In the genomic region with DNA sequence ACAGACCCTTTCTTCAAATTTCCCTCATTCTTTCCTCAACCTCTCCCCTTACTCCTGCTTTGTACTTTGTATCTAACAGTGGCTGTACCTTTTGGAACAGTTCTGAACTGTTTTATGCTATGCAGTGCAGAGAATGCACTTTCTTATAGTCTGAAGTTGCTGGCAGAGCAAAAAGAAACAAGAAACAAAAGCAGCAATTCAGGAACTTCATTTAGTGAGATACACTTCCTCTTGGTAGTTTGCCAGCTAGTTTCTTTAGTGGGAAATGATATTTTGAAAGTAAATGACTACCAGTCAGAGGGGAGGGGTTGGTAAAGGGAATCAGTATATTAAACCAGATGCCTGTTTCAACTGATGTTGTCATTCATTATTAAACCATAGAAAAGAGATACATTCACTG, we compare ENCODE assay signal across 8 cellular contexts. TPM values are rescaled to one million over a fixed set of nuclear protein-coding genes. Genes with fewer than 3 reads are reported as not detected.
DNase-seq lines count a peak whose midpoint lies in the region; ATAC-seq and TF ChIP-seq lines count a peak whose summit lies in the region.

No MANE protein-coding gene starts in this region.

- H3K4me3 Mint-ChIP-seq in activated CD4-positive, alpha-beta T cell treated with anti-CD3 and anti-CD28 coated beads, Interleukin-2, amount 10 ng/mL, durations not matched to agents 24 days and 14 days = peak overlapping the region; percentile 76
- H3K4me3 Mint-ChIP-seq in endodermal cell = no peak overlapping the region
- no peak overlapping the region for H3K4me3 Mint-ChIP-seq in neural crest cell

- H3K4me2 ChIP-seq in OCI-LY3 (ENCODE audit: low read length) = peak overlapping the region; percentile 71

- H3K27me3 ChIP-seq in OCI-LY3 (ENCODE audit: low read depth, low read length) = no peaks in the 10 kb centered on the region
- H3K27me3 ChIP-seq in endodermal cell (ENCODE audit: control insufficient read depth, insufficient read depth, low read length, poor library complexity, severe bottlenecking) = no peaks in the 10 kb centered on the region

- peak; percentile 70 for DNase-seq in activated CD4-positive, alpha-beta T cell treated with anti-CD3 and anti-CD28 coated beads, Interleukin-2, amount 10 ng/mL, durations not matched to agents 24 days and 14 days
- no peak for DNase-seq in activated CD4-positive, alpha-beta T cell treated with anti-CD3 and anti-CD28 coated beads for 4 hours
- DNase-seq in endodermal cell = no peak
- no peak for DNase-seq in neural crest cell (ENCODE audit: low read depth, low spot score)
- no peak for DNase-seq in NK-92 (lab: John Stamatoyannopoulos, UW; ENCODE audit: unreplicated experiment)
- no peak for DNase-seq in NCI-H146 treated with DMSO at 0.1 percent for 48 hours (lab: John Stamatoyannopoulos, UW; ENCODE audit: unreplicated experiment)

- H3K27ac Mint-ChIP-seq in activated CD4-positive, alpha-beta T cell treated with anti-CD3 and anti-CD28 coated beads, Interleukin-2, amount 10 ng/mL, durations not matched to agents 24 days and 14 days = peak overlapping the region; percentile 95
- H3K27ac Mint-ChIP-seq in endodermal cell (peak overlapping the region; percentile 14), neural crest cell (ENCODE audit: unreplicated experiment) (peak overlapping the region; percentile 31)

- H3K27me3 Mint-ChIP-seq in activated CD4-positive, alpha-beta T cell treated with anti-CD3 and anti-CD28 coated beads, Interleukin-2, amount 10 ng/mL, durations not matched to agents 24 days and 14 days = no peaks in the 10 kb centered on the region
- H3K27me3 Mint-ChIP-seq in endodermal cell (ENCODE audit: insufficient read depth) = no peaks in the 10 kb centered on the region
- no peaks in the 10 kb centered on the region for H3K27me3 Mint-ChIP-seq in neural crest cell (ENCODE audit: low read depth)

- H3K4me1 ChIP-seq in OCI-LY3 (ENCODE audit: low read length) (peaks cover 35% of the 10 kb centered on the region), endodermal cell (ENCODE audit: control insufficient read depth, insufficient read depth, low read length) (peaks cover 4% of the 10 kb centered on the region)

- no peaks in the 10 kb centered on the region for H4K20me1 ChIP-seq in OCI-LY3 (ENCODE audit: insufficient read depth, low read length)

- H3K27ac ChIP-seq in OCI-LY3 (ENCODE audit: low read length) (peak overlapping the region; percentile 82), endodermal cell (ENCODE audit: low read depth, low read length) (no peak overlapping the region)

- H3K9me3 ChIP-seq in OCI-LY3 (ENCODE audit: insufficient read depth, low read length) (no peaks in the 10 kb centered on the region), endodermal cell (ENCODE audit: control insufficient read depth, low read length) (no peaks in the 10 kb centered on the region)

- H3K36me3 Mint-ChIP-seq in activated CD4-positive, alpha-beta T cell treated with anti-CD3 and anti-CD28 coated beads, Interleukin-2, amount 10 ng/mL, durations not matched to agents 24 days and 14 days (ENCODE audit: low read depth) = no peaks in the 10 kb centered on the region
- H3K36me3 Mint-ChIP-seq in endodermal cell (ENCODE audit: low read depth) (no peaks in the 10 kb centered on the region), neural crest cell (ENCODE audit: low read depth) (no peaks in the 10 kb centered on the region)

- TF ChIP-seq CTCF in OCI-LY3 (IDR thresholded peaks at IDR 0.05; ENCODE audit: low read depth, low read length) (no peak), endodermal cell (conservative IDR thresholded peaks at IDR 0.05) (no peak), neural crest cell (conservative IDR thresholded peaks at IDR 0.05) (no peak)

- no peaks in the 10 kb centered on the region for H3K79me2 ChIP-seq in OCI-LY3 (ENCODE audit: low read length)

- H3K4me1 Mint-ChIP-seq in activated CD4-positive, alpha-beta T cell treated with anti-CD3 and anti-CD28 coated beads, Interleukin-2, amount 10 ng/mL, durations not matched to agents 24 days and 14 days = peaks cover 59% of the 10 kb centered on the region
- peaks cover 12% of the 10 kb centered on the region for H3K4me1 Mint-ChIP-seq in endodermal cell
- H3K4me1 Mint-ChIP-seq in neural crest cell = peaks cover 40% of the 10 kb centered on the region

- peak overlapping the region; percentile 78 for H2AFZ ChIP-seq in OCI-LY3 (ENCODE audit: low read depth, low read length)

- peak; percentile 67 for ATAC-seq in HG02938 (IDR thresholded peaks at IDR 0.05; ENCODE audit: unreplicated experiment)

- intact Hi-C loops in activated CD4-positive, alpha-beta T cell treated with anti-CD3 and anti-CD28 coated beads, Interleukin-2, amount 10 ng/mL, durations not matched to agents 24 days and 14 days (cut with micrococcal nuclease) = no loop called here

- peak overlapping the region; percentile 44 for H3K9ac ChIP-seq in OCI-LY3 (ENCODE audit: low read length)
- H3K9ac ChIP-seq in endodermal cell (ENCODE audit: extremely low read depth, low read length, poor library complexity, severe bottlenecking) = no peak overlapping the region

- H3K4me3 ChIP-seq in OCI-LY3 (ENCODE audit: low read length) (peak overlapping the region; percentile 38), endodermal cell (ENCODE audit: low read length) (no peak overlapping the region)

- no peaks in the 10 kb centered on the region for H3K9me3 Mint-ChIP-seq in activated CD4-positive, alpha-beta T cell treated with anti-CD3 and anti-CD28 coated beads, Interleukin-2, amount 10 ng/mL, durations not matched to agents 24 days and 14 days
- peaks cover 1% of the 10 kb centered on the region for H3K9me3 Mint-ChIP-seq in endodermal cell
- H3K9me3 Mint-ChIP-seq in neural crest cell = peaks cover 5% of the 10 kb centered on the region

- H3K36me3 ChIP-seq in OCI-LY3 (replicated peaks; ENCODE audit: low read depth, low read length) = no peaks in the 10 kb centered on the region
- no peaks in the 10 kb centered on the region for H3K36me3 ChIP-seq in endodermal cell (ENCODE audit: control insufficient read depth, insufficient read depth, low read length)

RNA-seq across cellular contexts. Expression of gene CHD2, which starts 55.0 kb away (rescaled TPM):
- total RNA-seq in activated CD4-positive, alpha-beta T cell treated with anti-CD3 and anti-CD28 coated beads, Interleukin-2, amount 10 ng/mL, durations not matched to agents 24 days and 14 days = 105 and 111 TPM in 2 replicates
- total RNA-seq in endodermal cell = 100 to 1,000 TPM; 116 to 127 TPM
- 56.2 TPM for polyA plus RNA-seq in endodermal cell (2013, experiment 1 of 2)
- 46.7 TPM for polyA plus RNA-seq in endodermal cell (2013, experiment 2 of 2)
- 93.4 and 103 TPM in 2 replicates for total RNA-seq in neural crest cell

Comparison
In these comparisons a context has a peak if more than half of its experiments do, and no peak if none do; other contexts are left out.
1. H3K27ac Mint-ChIP-seq: peak in every context shown above with its lines; median percentile 95 in activated CD4-positive, alpha-beta T cell treated with anti-CD3 and anti-CD28 coated beads, Interleukin-2, amount 10 ng/mL, durations not matched to agents 24 days and 14 days; 31 in neural crest cell; 14 in endodermal cell.